8 cellular contexts compared by ENCODE assay signal in the genomic region with DNA sequence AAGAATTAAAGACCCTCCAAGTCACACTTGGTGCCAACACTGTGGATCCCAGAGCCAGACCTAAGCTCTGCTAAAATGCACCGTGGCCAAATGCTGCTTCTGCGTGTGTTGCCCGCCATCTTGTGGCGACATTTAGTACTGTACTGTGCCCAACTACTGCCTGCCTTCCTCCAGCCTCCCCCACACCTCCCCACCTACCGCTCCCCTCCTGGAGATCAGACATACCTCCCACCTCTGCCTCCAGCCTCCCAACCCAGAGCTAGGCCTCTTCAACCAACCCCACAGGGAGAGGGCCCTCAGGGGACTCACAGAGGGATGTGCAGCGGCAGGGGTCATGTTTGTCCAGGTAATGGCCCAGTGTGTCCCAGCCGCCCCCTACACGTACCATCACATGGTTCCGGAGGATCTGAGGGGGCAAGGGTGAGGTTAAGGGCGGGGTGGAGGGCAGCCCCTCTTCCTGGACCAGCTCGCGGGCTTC. TPM values are rescaled to one million over a fixed set of nuclear protein-coding genes. Genes with fewer than 3 reads are reported as not detected.
DNase-seq lines count a peak whose midpoint lies in the region; ATAC-seq and TF ChIP-seq lines count a peak whose summit lies in the region.

No MANE protein-coding gene starts in this region.

- CTCF ChIA-PET in AG04449 (lab: Yijun Ruan, JAX), result interaction anchor here (0.6 to 12.9 kb wide), 73 partner anchors 9 to 597 kb away, joined by 3 to 565 read pairs (median 5); partner anchors contain the start of genes C17orf50, PEX12, RASL10B and SLFN14

- TF ChIP-seq CTCF in AG04449 (IDR thresholded peaks at IDR 0.05; ENCODE audit: insufficient read depth, low read length, missing control alignments), result peak; percentile 87
- TF ChIP-seq CTCF in cardiac fibroblast (IDR thresholded peaks at IDR 0.05; ENCODE audit: low read depth, low read length), result peak; percentile 83

- ATAC-seq in GM19023 (IDR thresholded peaks at IDR 0.05; ENCODE audit: unreplicated experiment) (peak; percentile 47), left colon (peak; percentile 84), HG02970 (IDR thresholded peaks at IDR 0.05; ENCODE audit: low FRiP score, unreplicated experiment) (no peak)

- intact Hi-C loops in left colon (cut with DNase I, micrococcal nuclease), result loop anchor here in 1 of 2 donors (10.0 kb wide), 2 partner anchors 133 to 433 kb away; no protein-coding TSS in a partner anchor

- H3K4me3 ChIP-seq in AG04449 (ENCODE audit: low read depth, low read length) (no peak overlapping the region), cardiac fibroblast (replicated peaks in 1 of 2; ENCODE audit: low read depth in 2 of 2, low read length in 2 of 2) (no peak overlapping the region)

- POLR2A ChIA-PET in AG04449 (lab: Yijun Ruan, JAX), result interaction anchor here (0.6 kb wide), 1 partner anchor 158 kb away, joined by 5 read pairs; no protein-coding TSS in a partner anchor

- DNase-seq in AG04449 (ENCODE audit: low read depth, low spot score) (peak; percentile 26), NCI-H2171 treated with DMSO at 0.1 percent for 48 hours (lab: John Stamatoyannopoulos, UW) (peak; percentile 78), cardiac fibroblast (ENCODE audit: low read depth in 2 of 2) (peak; percentile 86 to 87), left colon (peak; percentile 58 to 84)
- DNase-seq in activated CD4-positive, CD25-positive, alpha-beta regulatory T cell (lab: John Stamatoyannopoulos, UW), result peak; percentile 57 to 61 (median 59)
- peak; percentile 80 to 81 for DNase-seq in stimulated activated CD4-positive, alpha-beta T cell treated with anti-CD3 and anti-CD28 coated beads, Interleukin-2, amount 100 ng/mL, for 48 hours

RNA-seq across cellular contexts. Expression of gene GAS2L2, which starts 5.5 kb away (rescaled TPM):
- total RNA-seq in left colon, result under 1 TPM in 1 of 2 donors, not detected in 1; 0.08 TPM

RNA-seq across cellular contexts. Expression of gene C17orf50, which starts 13.1 kb away (rescaled TPM):
- not detected for total RNA-seq in left colon

RNA-seq across cellular contexts. Expression of gene RASL10B, which starts 16.1 kb away (rescaled TPM):
- total RNA-seq in left colon, result under 1 TPM in 1 of 2 donors, not detected in 1; 0.31 TPM

RNA-seq across cellular contexts. Expression of gene MMP28, which starts 47.9 kb away (rescaled TPM):
- total RNA-seq in left colon, result 10 to 100 TPM; 62.7 to 83.0 TPM

Comparison
In these comparisons a context has a peak if more than half of its experiments do, and no peak if none do; other contexts are left out.
1. DNase-seq: peak in every context shown above with its lines; median percentile 86 in cardiac fibroblast; 80 in stimulated activated CD4-positive, alpha-beta T cell treated with anti-CD3 and anti-CD28 coated beads, Interleukin-2, amount 100 ng/mL, for 48 hours; 78 in NCI-H2171 treated with DMSO at 0.1 percent for 48 hours; 71 in left colon; 59 in activated CD4-positive, CD25-positive, alpha-beta regulatory T cell; 26 in AG04449.